Comparison of ENCODE assay signal across 9 cellular contexts in the genomic region with DNA sequence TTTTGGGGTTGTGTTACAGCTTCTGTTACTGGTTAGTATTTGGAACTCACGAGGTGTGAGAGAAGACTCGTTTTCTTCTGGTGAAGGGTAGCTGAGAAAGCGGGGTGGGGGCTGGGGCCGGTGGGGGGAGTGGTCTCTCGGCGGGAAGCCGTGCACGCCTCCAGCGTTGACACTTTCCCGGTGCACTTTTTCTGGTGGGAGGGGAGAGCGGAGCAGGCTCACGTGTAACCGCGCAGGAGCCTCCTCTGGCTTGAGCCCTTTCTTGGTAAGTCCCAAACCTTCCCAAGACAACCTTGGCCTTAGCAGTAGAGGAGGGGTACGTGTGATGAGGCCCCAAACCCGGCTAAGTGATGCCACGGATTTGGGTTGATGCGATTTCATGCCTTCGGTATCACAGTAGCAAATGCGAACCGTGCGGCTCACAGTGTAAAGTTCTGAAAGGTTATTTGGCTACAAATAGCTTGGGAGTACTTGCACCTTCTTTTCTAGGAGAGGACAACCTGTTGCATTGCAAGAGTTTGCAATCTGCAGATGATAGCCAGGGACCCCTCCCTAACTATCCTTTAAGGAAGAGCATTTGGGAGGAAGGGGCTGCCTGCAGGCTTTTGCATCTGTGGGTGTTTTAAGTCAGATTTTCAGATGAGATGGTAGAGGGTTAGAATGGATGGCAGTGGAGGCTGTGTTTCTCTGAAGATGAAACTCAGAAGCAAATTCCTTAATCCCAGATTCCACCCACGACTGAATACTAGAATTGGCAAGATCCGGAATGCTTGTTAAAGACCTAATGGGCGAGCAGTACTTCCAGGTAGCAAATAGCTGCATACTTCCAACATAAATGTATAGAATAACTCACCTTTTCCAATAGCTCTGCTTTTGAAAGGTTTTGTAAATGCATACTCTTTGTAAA. TPM values are rescaled to one million over a fixed set of nuclear protein-coding genes. Genes with fewer than 3 reads are reported as not detected.
A peak's percentile ranks its signal among the peaks of the same experiment; 100 is the strongest.
DNase-seq lines count a peak whose midpoint lies in the region; ATAC-seq and TF ChIP-seq lines count a peak whose summit lies in the region.
"Had no signal": no experiment of that assay in that cellular context is flagged by ENCODE, and none has a peak within 500 bp of the region (broad histone marks: within the 10 kb centered on the region; RNA-seq: fewer than 3 reads in every experiment).

No MANE protein-coding gene starts in this region.

- CTCF ChIA-PET in mammary epithelial cell (lab: Charles Lee; ENCODE audit: low non-redundant PET): no interaction called here

- H3K9me3 ChIP-seq in breast epithelium (no peaks in the 10 kb centered on the region), mammary epithelial cell (replicated peaks; ENCODE audit: insufficient read depth, low read length) (no peaks in the 10 kb centered on the region), muscle layer of duodenum (ENCODE audit: control insufficient read depth in 1 of 2, low read length in 2 of 2) (no peaks in the 10 kb centered on the region), vagina (no peaks in the 10 kb centered on the region)

- no peaks in the 10 kb centered on the region for H3K27me3 ChIP-seq in breast epithelium
- peaks cover 14% of the 10 kb centered on the region for H3K27me3 ChIP-seq in mammary epithelial cell (ENCODE audit: insufficient read depth, low read length)
- peaks cover 10% of the 10 kb centered on the region for H3K27me3 ChIP-seq in muscle layer of duodenum (ENCODE audit: low read depth, low read length)
- no peaks in the 10 kb centered on the region for H3K27me3 ChIP-seq in vagina
- H3K27me3 ChIP-seq in foreskin keratinocyte: peaks cover 93% of the 10 kb centered on the region

- no peak for ATAC-seq in HG02759 (IDR thresholded peaks at IDR 0.05; ENCODE audit: unreplicated experiment)
- ATAC-seq in foreskin keratinocyte: no peak
- ATAC-seq in GM19324 (IDR thresholded peaks at IDR 0.05; ENCODE audit: low FRiP score, unreplicated experiment): no peak

- peaks cover 7% of the 10 kb centered on the region for H3K4me1 Mint-ChIP-seq in endothelial cell (ENCODE audit: unreplicated experiment)

- H4K20me1 ChIP-seq in mammary epithelial cell (ENCODE audit: insufficient read depth, low read length): no peaks in the 10 kb centered on the region

- no peak overlapping the region for H3K9ac ChIP-seq in mammary epithelial cell (ENCODE audit: insufficient read depth, low read length)

- no peaks in the 10 kb centered on the region for H3K36me3 ChIP-seq in breast epithelium
- no peaks in the 10 kb centered on the region for H3K36me3 ChIP-seq in mammary epithelial cell (ENCODE audit: insufficient read depth, low read length)
- peaks cover 0 to 2% of the 10 kb centered on the region in 2 donors for H3K36me3 ChIP-seq in muscle layer of duodenum (ENCODE audit: control insufficient read depth in 1 of 2, insufficient read depth in 2 of 2, low read length in 2 of 2)
- H3K36me3 ChIP-seq in vagina: no peaks in the 10 kb centered on the region

- H3K4me2 ChIP-seq in mammary epithelial cell (ENCODE audit: insufficient read depth, low read depth, low read length): no peak overlapping the region

- no peak for TF ChIP-seq POLR2A in breast epithelium (IDR thresholded peaks at IDR 0.05)
- no peak for TF ChIP-seq POLR2A in vagina (IDR thresholded peaks at IDR 0.05)

- intact Hi-C loops in breast epithelium (cut with DNase I; ENCODE audit: low total_unique reads): no loop called here
- intact Hi-C loops in mammary epithelial cell (cut with micrococcal nuclease): no loop called here
- intact Hi-C loops in vagina (cut with DNase I): no loop called here

- no TSS peak for BruUV-seq in mammary epithelial cell (replicated peaks; lab: Mats Ljungman, UMichigan)

- TF ChIP-seq CTCF in breast epithelium (IDR thresholded peaks at IDR 0.05) (no peak), mammary epithelial cell (conservative IDR thresholded peaks at IDR 0.05 in 1 of 2, IDR thresholded peaks at IDR 0.05 in 1 of 2; ENCODE audit: extremely low read depth in 1 of 2, insufficient read depth in 1 of 2, low read depth in 1 of 2, low read length in 2 of 2) (no peak), endothelial cell (IDR thresholded peaks at IDR 0.05; ENCODE audit: unreplicated experiment) (no peak), vagina (IDR thresholded peaks at IDR 0.05) (no peak), foreskin keratinocyte (conservative IDR thresholded peaks at IDR 0.05) (no peak)

- no peak overlapping the region for H3K4me3 Mint-ChIP-seq in endothelial cell (ENCODE audit: unreplicated experiment)

- no peak overlapping the region for H3K27ac Mint-ChIP-seq in endothelial cell (ENCODE audit: unreplicated experiment)

- peak overlapping the region; percentile 54 to 87 (median 58) for H3K4me3 ChIP-seq in breast epithelium
- no peak overlapping the region for H3K4me3 ChIP-seq in mammary epithelial cell (replicated peaks in 1 of 3; ENCODE audit: insufficient read depth in 1 of 3, low read depth in 2 of 3, low read length in 3 of 3)
- peak overlapping the region; percentile 41 to 74 for H3K4me3 ChIP-seq in muscle layer of duodenum (ENCODE audit: low read depth in 1 of 2, low read length in 2 of 2)
- H3K4me3 ChIP-seq in vagina: peak overlapping the region; percentile 60 to 90

- in situ Hi-C loops in mammary epithelial cell (cut with MboI; ENCODE audit: low sequenced_read_pairs in 2 of 2): no loop called here

- no peak overlapping the region for H2AFZ ChIP-seq in mammary epithelial cell (ENCODE audit: low read depth, low read length)

- peak overlapping the region; percentile 87 to 93 for H3K27ac ChIP-seq in breast epithelium
- no peak overlapping the region for H3K27ac ChIP-seq in mammary epithelial cell (ENCODE audit: insufficient read depth, low read depth, low read length)
- peak overlapping the region; percentile 40 for H3K27ac ChIP-seq in muscle layer of duodenum (ENCODE audit: low read length)
- peak overlapping the region; percentile 88 for H3K27ac ChIP-seq in vagina
- H3K27ac ChIP-seq in foreskin keratinocyte: no peak overlapping the region

- dilution Hi-C loops in mammary epithelial cell (cut with HindIII; ENCODE audit: low sequenced_read_pairs): no loop called here

- no peaks in the 10 kb centered on the region for H3K4me1 ChIP-seq in breast epithelium
- peaks cover 4% of the 10 kb centered on the region for H3K4me1 ChIP-seq in mammary epithelial cell (ENCODE audit: insufficient read depth, low read length)
- peaks cover 0 to 30% of the 10 kb centered on the region in 2 donors for H3K4me1 ChIP-seq in muscle layer of duodenum (ENCODE audit: control insufficient read depth in 1 of 2, insufficient read depth in 2 of 2, low read length in 2 of 2)
- peaks cover 38% of the 10 kb centered on the region for H3K4me1 ChIP-seq in vagina
- H3K4me1 ChIP-seq in foreskin keratinocyte: no peaks in the 10 kb centered on the region

- H3K27me3 Mint-ChIP-seq in endothelial cell (ENCODE audit: unreplicated experiment): peaks cover 10% of the 10 kb centered on the region

- 37% methylated on average over 8 of the region's 25 CpGs for WGBS in mammary epithelial cell (ENCODE audit: low coverage, missing lambda C conversion rate)

- DNase-seq in breast epithelium (ENCODE audit: low spot score in 2 of 2): no peak
- DNase-seq in mammary epithelial cell: no peak
- peak; percentile 10 for DNase-seq in endothelial cell (ENCODE audit: low spot score)
- DNase-seq in vagina (ENCODE audit: extremely low spot score in 2 of 2): no peak
- no peak for DNase-seq in foreskin keratinocyte
- DNase-seq: HCEC 1CT had no signal

- H3K9me3 Mint-ChIP-seq in endothelial cell (ENCODE audit: unreplicated experiment): no peaks in the 10 kb centered on the region

- H3K36me3 Mint-ChIP-seq in endothelial cell (ENCODE audit: low read depth, unreplicated experiment): no peaks in the 10 kb centered on the region

- H3K79me2 ChIP-seq in mammary epithelial cell (ENCODE audit: insufficient read depth, low read length): no peaks in the 10 kb centered on the region

RNA-seq across cellular contexts. Expression of gene HLF, which starts 1.5 kb away (rescaled TPM):
- 10 to 100 TPM; 11.8 to 21.4 (median 13.4) TPM for total RNA-seq in breast epithelium
- under 1 TPM; 0.21 to 0.67 TPM for total RNA-seq in mammary epithelial cell
- polyA plus RNA-seq in mammary epithelial cell: 0.16 TPM
- polyA minus RNA-seq in mammary epithelial cell: not detected
- total RNA-seq in endothelial cell (ENCODE audit: unreplicated experiment): not detected
- total RNA-seq in vagina: 14.7 TPM
- 0.04 TPM in 1 of 2 replicates, not detected in the other for total RNA-seq in foreskin keratinocyte
- not detected in 2 replicates for polyA plus RNA-seq in foreskin keratinocyte

Comparison
In these comparisons a context has a peak if more than half of its experiments do, and no peak if none do; other contexts are left out.
1. H3K27ac ChIP-seq: peak in breast epithelium (2 of 2), muscle layer of duodenum (single experiment) and vagina (single experiment); none in mammary epithelial cell (single experiment) and foreskin keratinocyte (single experiment).
2. H3K4me3 ChIP-seq: peak in breast epithelium (3 of 3), muscle layer of duodenum (2 of 2) and vagina (2 of 2); none in mammary epithelial cell (0 of 3).